1 cellular context compared by ENCODE assay signal in genomic region chr14:104136472-104137296, GRCh38.
TF ChIP-seq lines count a peak whose summit lies in the region.

No MANE protein-coding gene starts in this region.

TF ChIP-seq in HepG2, 621 proteins besides CTCF, POLR2A, EP300 and RAD21:
- no peak for TF ChIP-seq ZFP36L2 (CRISPR knock-in tag; IDR thresholded peaks at IDR 0.05)
- no peak for TF ChIP-seq ZNF430 (CRISPR knock-in tag; IDR thresholded peaks at IDR 0.05)
- no peak for TF ChIP-seq TBX3 (IDR thresholded peaks at IDR 0.05; ENCODE audit: borderline replicate concordance)
- no peak for TF ChIP-seq ZBTB38 (CRISPR knock-in tag; IDR thresholded peaks at IDR 0.05)
- TF ChIP-seq AKNA (CRISPR knock-in tag; IDR thresholded peaks at IDR 0.05; ENCODE audit: borderline replicate concordance), result no peak
- TF ChIP-seq PHF8 (CRISPR knock-in tag; IDR thresholded peaks at IDR 0.05), result no peak
- TF ChIP-seq TEAD2 (CRISPR knock-in tag; IDR thresholded peaks at IDR 0.05), result no peak
- no peak for TF ChIP-seq REXO4 (CRISPR knock-in tag; IDR thresholded peaks at IDR 0.05; ENCODE audit: borderline replicate concordance)
- no peak for TF ChIP-seq FOXM1 (CRISPR knock-in tag; IDR thresholded peaks at IDR 0.05)
- no peak for TF ChIP-seq FOXP1 (IDR thresholded peaks at IDR 0.05)
- no peak for TF ChIP-seq FOXP1 (CRISPR knock-in tag; IDR thresholded peaks at IDR 0.05)
- TF ChIP-seq ZNF264 (CRISPR knock-in tag; IDR thresholded peaks at IDR 0.05), result no peak
- TF ChIP-seq ZNF335 (CRISPR knock-in tag; IDR thresholded peaks at IDR 0.05), result no peak
- no peak for TF ChIP-seq CBFB (CRISPR knock-in tag; IDR thresholded peaks at IDR 0.05)
- no peak for TF ChIP-seq AGO2 (optimal IDR thresholded peaks at IDR 0.05; ENCODE audit: low read depth, low read length)
- TF ChIP-seq PHF20 (CRISPR knock-in tag; IDR thresholded peaks at IDR 0.05), result no peak
- TF ChIP-seq SOX13 (IDR thresholded peaks at IDR 0.05), result no peak
- TF ChIP-seq SOX13 (CRISPR knock-in tag; conservative IDR thresholded peaks at IDR 0.05 in 1 of 2, IDR thresholded peaks at IDR 0.05 in 1 of 2), result no peak
- no peak for TF ChIP-seq TBL1XR1 (IDR thresholded peaks at IDR 0.05; ENCODE audit: borderline replicate concordance, low read length, partially characterized antibody)
